ENCODE assay signal across 15 cellular contexts in the genomic region with DNA sequence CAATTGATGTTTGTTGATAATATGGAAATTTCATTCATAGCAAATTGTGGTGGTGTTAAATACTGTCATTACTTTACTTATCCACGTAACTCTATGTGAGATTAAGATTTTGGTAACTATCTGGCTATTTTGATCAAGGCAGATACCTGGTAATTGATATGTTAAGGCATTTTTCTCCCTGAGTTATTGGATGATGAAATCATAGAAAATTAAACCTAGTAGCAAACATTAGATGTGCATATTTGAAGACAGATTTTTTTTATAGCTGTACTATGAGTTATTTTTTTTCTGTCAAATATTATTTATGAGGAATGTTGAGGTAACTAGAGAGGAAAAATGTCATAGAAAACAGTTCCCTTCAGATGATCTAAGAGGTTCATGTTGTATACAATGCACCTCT.
A peak's percentile ranks its signal among the peaks of the same experiment; 100 is the strongest.
DNase-seq lines count a peak whose midpoint lies in the region; ATAC-seq and TF ChIP-seq lines count a peak whose summit lies in the region.
"Had no signal": no experiment of that assay in that cellular context is flagged by ENCODE, and none has a peak within 500 bp of the region (broad histone marks: within the 10 kb centered on the region; RNA-seq: fewer than 3 reads in every experiment).

No MANE protein-coding gene starts in this region.

- H3K9me2 ChIP-seq in HCT116 (ENCODE audit: insufficient read depth) (no peaks in the 10 kb centered on the region), SK-N-SH (no peaks in the 10 kb centered on the region)

- intact Hi-C loops in HCT116 (cut with micrococcal nuclease), result no loop called here
- intact Hi-C loops in uterus (cut with DNase I; ENCODE audit: low total_unique reads), result no loop called here

- peak overlapping the region; percentile 4 for H3K27ac Mint-ChIP-seq in mesothelial cell of epicardium
- H3K27ac Mint-ChIP-seq: CD4-positive, alpha-beta memory T cell had no signal

- H3K9me3 ChIP-seq in HCT116 (ENCODE audit: control insufficient read depth in 1 of 2, insufficient read depth in 1 of 2, low read depth in 1 of 2, low read length in 2 of 2) (no peaks in the 10 kb centered on the region), SK-N-SH (no peaks in the 10 kb centered on the region), uterus (no peaks in the 10 kb centered on the region)
- H3K9me3 ChIP-seq: BE2C had no signal

- H3K79me2 ChIP-seq in HCT116 (ENCODE audit: insufficient read depth, low read length) (peaks cover 2% of the 10 kb centered on the region; the same call in 1 of the 2 replicates), SK-N-SH (ENCODE audit: insufficient read depth) (no peaks in the 10 kb centered on the region)

- WGBS in SK-N-SH (ENCODE audit: low lambda C conversion rate), result 93% methylated on average over 1 of the region's 1 CpG

- H3K4me3 ChIP-seq in HCT116 (replicated peaks in 1 of 2; ENCODE audit: low read depth in 1 of 2, low read length in 2 of 2) (no peak overlapping the region), SK-N-SH (ENCODE audit: low read depth in 2 of 2, low read length in 1 of 2) (no peak overlapping the region), uterus (no peak overlapping the region)

- no peak overlapping the region for H3K4me3 Mint-ChIP-seq in mesothelial cell of epicardium
- H3K4me3 Mint-ChIP-seq: IgD-negative memory B cell had no signal

- H3K4me1 ChIP-seq in HCT116 (ENCODE audit: control insufficient read depth in 1 of 2, insufficient read depth in 2 of 2, low read length in 2 of 2) (peaks cover 76 to 97% of the 10 kb centered on the region in 2 experiments), SK-N-SH (ENCODE audit: control insufficient read depth in 1 of 2, insufficient read depth in 2 of 2, low read depth in 1 of 2, low read length in 1 of 2) (peaks cover under 1 to 44% of the 10 kb centered on the region in 2 experiments; a peak in 3 of 4 replicates), uterus (no peaks in the 10 kb centered on the region)

- TF ChIP-seq POLR2A in HCT116 (IDR thresholded peaks at IDR 0.05; ENCODE audit: borderline replicate concordance, extremely low read depth, insufficient read depth, insufficient read length), result no peak
- TF ChIP-seq POLR2A in uterus (IDR thresholded peaks at IDR 0.05), result no peak

- ATAC-seq in HCT116, result no peak
- ATAC-seq in GM21737 (IDR thresholded peaks at IDR 0.05; ENCODE audit: unreplicated experiment), result no peak
- no peak for ATAC-seq in HG03045 (IDR thresholded peaks at IDR 0.05; ENCODE audit: unreplicated experiment)

- CTCF ChIA-PET in HCT116 (lab: Charles Lee), result no interaction called here
- CTCF ChIA-PET in SK-N-SH (lab: Yijun Ruan, JAX), result no interaction called here

- no peak overlapping the region for H2AFZ ChIP-seq in HCT116 (ENCODE audit: low read depth, low read length, poor library complexity, severe bottlenecking)
- no peak overlapping the region for H2AFZ ChIP-seq in SK-N-SH (ENCODE audit: low read depth)

- POLR2A ChIA-PET in HCT116 (lab: Charles Lee), result no interaction called here
- POLR2A ChIA-PET in SK-N-SH (lab: Yijun Ruan, JAX), result no interaction called here

- peaks cover 32% of the 10 kb centered on the region for H3K4me1 Mint-ChIP-seq in mesothelial cell of epicardium
- H3K4me1 Mint-ChIP-seq: CD4-positive, alpha-beta memory T cell had no signal

- H3K36me3 ChIP-seq in HCT116 (ENCODE audit: control insufficient read depth in 1 of 2, insufficient read depth in 2 of 2, low read length in 2 of 2), result no peaks in the 10 kb centered on the region
- no peaks in the 10 kb centered on the region for H3K36me3 ChIP-seq in SK-N-SH (replicated peaks in 1 of 2; ENCODE audit: control insufficient read depth in 1 of 2, insufficient read depth in 2 of 2, low read length in 1 of 2)
- H3K36me3 ChIP-seq in uterus, result no peaks in the 10 kb centered on the region
- H3K36me3 ChIP-seq: BE2C had no signal

- H3K9ac ChIP-seq in HCT116 (ENCODE audit: low read length), result peak overlapping the region; percentile 0; the same call in 1 of the 2 replicates
- H3K9ac ChIP-seq in SK-N-SH, result no peak overlapping the region

- no peaks in the 10 kb centered on the region for H4K20me1 ChIP-seq in HCT116 (ENCODE audit: insufficient read depth)
- H4K20me1 ChIP-seq in SK-N-SH (ENCODE audit: insufficient read depth), result no peaks in the 10 kb centered on the region

- no peak for TF ChIP-seq RAD21 in HCT116 (IDR thresholded peaks at IDR 0.05; ENCODE audit: low read depth)
- no peak for TF ChIP-seq RAD21 in SK-N-SH (IDR thresholded peaks at IDR 0.05; ENCODE audit: low read length)

- H3F3A ChIP-seq in SK-N-SH (replicated peaks; ENCODE audit: insufficient read depth), result peaks cover 8% of the 10 kb centered on the region

- H3K4me2 ChIP-seq in HCT116 (ENCODE audit: low read length) (peak overlapping the region; percentile 1), SK-N-SH (no peak overlapping the region)

- RAD21 ChIA-PET in HCT116 (lab: Charles Lee; ENCODE audit: low non-redundant PET in 1 of 2, low total read pairs in 2 of 2, uncharacterized antibody in 2 of 2, unreplicated experiment in 2 of 2), result no interaction called here

- DNase-seq in HCT116 (ENCODE audit: low read depth, low spot score), result no peak
- DNase-seq in SK-N-SH, result no peak
- no peak for DNase-seq in mesothelial cell of epicardium (ENCODE audit: low spot score in 2 of 2, unreplicated experiment in 2 of 2)
- no peak for DNase-seq in uterus
- DNase-seq in activated CD4-positive, alpha-beta T cell treated with anti-CD3 and anti-CD28 coated beads, Interleukin-2, amount 50 U/mL, for 4 hours, result no peak
- DNase-seq: BE2C; CD4-positive, alpha-beta memory T cell; DMS79 treated with DMSO at 0.1 percent for 48 hours; EL; GOT3; HCEC 1CT had no signal

- no peaks in the 10 kb centered on the region for H3K36me3 Mint-ChIP-seq in mesothelial cell of epicardium
- H3K36me3 Mint-ChIP-seq: CD4-positive, alpha-beta memory T cell; IgD-negative memory B cell had no signal

- no peak for TF ChIP-seq EP300 in SK-N-SH (IDR thresholded peaks at IDR 0.05; ENCODE audit: borderline replicate concordance in 1 of 2, low read depth in 1 of 2, low read length in 1 of 2)

- H3K27me3 ChIP-seq in HCT116 (ENCODE audit: insufficient read depth, low read length) (no peaks in the 10 kb centered on the region), SK-N-SH (ENCODE audit: insufficient read depth) (no peaks in the 10 kb centered on the region), uterus (no peaks in the 10 kb centered on the region)
- H3K27me3 ChIP-seq: BE2C had no signal

- TF ChIP-seq CTCF in HCT116 (IDR thresholded peaks at IDR 0.05 in 2 of 3, conservative IDR thresholded peaks at IDR 0.05 in 1 of 3; ENCODE audit: borderline replicate concordance in 1 of 3, insufficient read depth in 1 of 3, low read depth in 2 of 3, low read length in 2 of 3), result no peak
- no peak for TF ChIP-seq CTCF in SK-N-SH (IDR thresholded peaks at IDR 0.05)
- no peak for TF ChIP-seq CTCF in mesothelial cell of epicardium (IDR thresholded peaks at IDR 0.05; ENCODE audit: unreplicated experiment)
- no peak for TF ChIP-seq CTCF in uterus (IDR thresholded peaks at IDR 0.05)

- no peaks in the 10 kb centered on the region for H3K9me3 Mint-ChIP-seq in mesothelial cell of epicardium
- H3K9me3 Mint-ChIP-seq: CD4-positive, alpha-beta memory T cell; IgD-negative memory B cell had no signal

- H3K27me3 Mint-ChIP-seq in mesothelial cell of epicardium (ENCODE audit: low read depth), result no peaks in the 10 kb centered on the region
- H3K27me3 Mint-ChIP-seq: CD4-positive, alpha-beta memory T cell; IgD-negative memory B cell had no signal

- BruUV-seq in HCT116 (replicated peaks; lab: Mats Ljungman, UMichigan), result no TSS peak

- H3K27ac ChIP-seq in HCT116 (ENCODE audit: low read depth, low read length) (peak overlapping the region; percentile 16; the same call in 1 of the 2 replicates), SK-N-SH (ENCODE audit: low read depth in 2 of 2, low read length in 1 of 2) (no peak overlapping the region), uterus (peak overlapping the region; percentile 38 to 49)
- H3K27ac ChIP-seq: C4-2B had no signal

TF ChIP-seq in HCT116, 20 proteins besides CTCF, POLR2A, EP300 and RAD21:
- no peak for TF ChIP-seq POLR2AphosphoS5 (IDR thresholded peaks at IDR 0.05; ENCODE audit: low read depth, low read length)
- TF ChIP-seq CEBPB (IDR thresholded peaks at IDR 0.05; ENCODE audit: low read depth), result peak; percentile 9; the same call in 1 of the 2 replicates
- TF ChIP-seq, protein P1, sequence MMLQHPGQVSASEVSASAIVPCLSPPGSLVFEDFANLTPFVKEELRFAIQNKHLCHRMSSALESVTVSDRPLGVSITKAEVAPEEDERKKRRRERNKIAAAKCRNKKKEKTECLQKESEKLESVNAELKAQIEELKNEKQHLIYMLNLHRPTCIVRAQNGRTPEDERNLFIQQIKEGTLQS (IDR thresholded peaks at IDR 0.05), result no peak
- no peak for TF ChIP-seq ZNF274 (IDR thresholded peaks at IDR 0.05; ENCODE audit: low read depth, low read length)
- TF ChIP-seq JUND (IDR thresholded peaks at IDR 0.05), result no peak
TF ChIP-seq in HCT116: peak in this region for 1.

TF ChIP-seq in SK-N-SH, 30 proteins besides CTCF, POLR2A, EP300 and RAD21:
- TF ChIP-seq, protein P2, sequence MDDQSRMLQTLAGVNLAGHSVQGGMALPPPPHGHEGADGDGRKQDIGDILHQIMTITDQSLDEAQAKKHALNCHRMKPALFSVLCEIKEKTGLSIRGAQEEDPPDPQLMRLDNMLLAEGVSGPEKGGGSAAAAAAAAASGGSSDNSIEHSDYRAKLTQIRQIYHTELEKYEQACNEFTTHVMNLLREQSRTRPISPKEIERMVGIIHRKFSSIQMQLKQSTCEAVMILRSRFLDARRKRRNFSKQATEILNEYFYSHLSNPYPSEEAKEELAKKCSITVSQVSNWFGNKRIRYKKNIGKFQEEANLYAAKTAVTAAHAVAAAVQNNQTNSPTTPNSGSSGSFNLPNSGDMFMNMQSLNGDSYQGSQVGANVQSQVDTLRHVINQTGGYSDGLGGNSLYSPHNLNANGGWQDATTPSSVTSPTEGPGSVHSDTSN (IDR thresholded peaks at IDR 0.05), result 0 out of 2 replicates have a peak, but pooled peaks have one; percentile 5
- TF ChIP-seq FOXJ3 (CRISPR knock-in tag; IDR thresholded peaks at IDR 0.05) (no peak), NRF1 (IDR thresholded peaks at IDR 0.05; ENCODE audit: low read depth, low read length) (no peak)

Comparison
In these comparisons a context has a peak if more than half of its experiments do, and no peak if none do; other contexts are left out.
1. H3K27ac ChIP-seq: peak in HCT116 (single experiment) and uterus (2 of 2); none in SK-N-SH (0 of 2).